In the genomic region with DNA sequence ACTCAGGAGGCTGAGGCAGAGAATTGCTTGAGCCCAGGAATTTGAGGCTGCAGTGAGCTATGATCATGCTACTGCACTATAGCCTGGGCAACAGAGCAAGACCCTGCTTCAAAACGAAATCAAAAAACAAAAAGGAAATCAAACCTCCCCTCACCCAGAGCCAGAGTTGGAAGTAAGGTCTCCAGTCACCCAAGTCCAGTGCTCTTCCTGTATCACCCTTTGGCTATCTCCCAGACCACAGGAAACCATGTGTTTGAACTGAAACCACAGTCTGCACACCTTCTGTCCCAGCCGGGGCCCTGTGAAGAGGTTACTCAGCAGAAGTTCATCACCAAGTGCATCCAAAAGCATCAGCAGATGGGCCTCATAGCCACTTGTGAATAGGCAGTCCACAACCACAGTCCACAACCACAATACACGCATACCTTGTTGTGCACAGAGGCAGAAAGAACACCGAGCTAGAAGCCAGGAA, we compare ENCODE assay signal across 1 cellular context.
A peak's percentile ranks its signal among the peaks of the same experiment; 100 is the strongest.
TF ChIP-seq lines count a peak whose summit lies in the region.

No MANE protein-coding gene starts in this region.

TF ChIP-seq in IMR-90, 13 proteins besides CTCF, POLR2A, EP300 and RAD21 (continued from another document):
- TF ChIP-seq BHLHE40 (IDR thresholded peaks at IDR 0.05; ENCODE audit: low read depth, low read length) (peak; percentile 38; the same call in 1 of the 2 replicates), MAFK (IDR thresholded peaks at IDR 0.05; ENCODE audit: low read depth, low read length) (peak; percentile 13; the same call in 1 of the 2 replicates), MXI1 (IDR thresholded peaks at IDR 0.05; ENCODE audit: borderline replicate concordance, low read depth, low read length) (peak; percentile 58; the same call in 1 of the 2 replicates), CHD1 (IDR thresholded peaks at IDR 0.05; ENCODE audit: low read depth, low read length) (no peak)
